In genomic region chr2:57549642-57550102, GRCh38 we compare ENCODE assay signal across 9 cellular contexts.
DNase-seq lines count a peak whose midpoint lies in the region; ATAC-seq and TF ChIP-seq lines count a peak whose summit lies in the region.
"Had no signal": no experiment of that assay in that cellular context is flagged by ENCODE, and none has a peak within 500 bp of the region (broad histone marks: within the 10 kb centered on the region; RNA-seq: fewer than 3 reads in every experiment).

No MANE protein-coding gene starts in this region.

- peak; percentile 2 for DNase-seq in activated CD8-positive, alpha-beta T cell treated with anti-CD3 and anti-CD28 coated beads for 36 hours
- no peak for DNase-seq in activated CD8-positive, alpha-beta T cell treated with anti-CD3 and anti-CD28 coated beads, Interleukin-2, amount 10 ng/mL, durations not matched to agents 7 days and 5 days
- DNase-seq in NCI-H1694 treated with DMSO at 0.1 percent for 48 hours (lab: John Stamatoyannopoulos, UW), result peak; percentile 69
- DNase-seq in chondrocyte (ENCODE audit: low spot score), result no peak
- no peak for DNase-seq in occipital lobe (lab: John Stamatoyannopoulos, UW)
- no peak for DNase-seq in activated CD8-positive, alpha-beta memory T cell treated with anti-CD3 and anti-CD28 coated beads for 24 hours
- no peak for DNase-seq in stimulated activated CD4-positive, alpha-beta T cell treated with anti-CD3 and anti-CD28 coated beads, Interleukin-2, amount 100 ng/mL, for 48 hours

- no peak overlapping the region for H3K27ac Mint-ChIP-seq in activated CD8-positive, alpha-beta T cell treated with anti-CD3 and anti-CD28 coated beads for 36 hours
- H3K27ac Mint-ChIP-seq in activated CD8-positive, alpha-beta T cell treated with anti-CD3 and anti-CD28 coated beads, Interleukin-2, amount 10 ng/mL, durations not matched to agents 7 days and 5 days, result no peak overlapping the region
- no peak overlapping the region for H3K27ac Mint-ChIP-seq in chondrocyte (ENCODE audit: unreplicated experiment)

- H3K4me1 Mint-ChIP-seq in activated CD8-positive, alpha-beta T cell treated with anti-CD3 and anti-CD28 coated beads for 36 hours (ENCODE audit: low read depth), result peaks cover 4% of the 10 kb centered on the region
- H3K4me1 Mint-ChIP-seq in activated CD8-positive, alpha-beta T cell treated with anti-CD3 and anti-CD28 coated beads, Interleukin-2, amount 10 ng/mL, durations not matched to agents 7 days and 5 days (ENCODE audit: low read depth), result peaks cover 7% of the 10 kb centered on the region
- H3K4me1 Mint-ChIP-seq in chondrocyte (ENCODE audit: low read depth), result peaks cover 3% of the 10 kb centered on the region

- peak; percentile 33 for TF ChIP-seq CTCF in activated CD8-positive, alpha-beta T cell treated with anti-CD3 and anti-CD28 coated beads for 36 hours (IDR thresholded peaks at IDR 0.05)
- peak; percentile 80 for TF ChIP-seq CTCF in chondrocyte (IDR thresholded peaks at IDR 0.05)

- CTCF ChIA-PET in activated CD8-positive, alpha-beta T cell treated with anti-CD3 and anti-CD28 coated beads for 36 hours (lab: Charles Lee), result interaction anchor here (0.9 to 1.6 kb wide), 2 partner anchors 13 to 20 kb away, joined by 3 to 4 read pairs; no protein-coding TSS in a partner anchor
- CTCF ChIA-PET in activated CD8-positive, alpha-beta T cell treated with anti-CD3 and anti-CD28 coated beads, Interleukin-2, amount 10 ng/mL, durations not matched to agents 7 days and 5 days (lab: Charles Lee), result interaction anchor here (1.3 kb wide), 1 partner anchor 36 kb away, joined by 3 read pairs; no protein-coding TSS in a partner anchor

- POLR2A ChIA-PET in activated CD8-positive, alpha-beta T cell treated with anti-CD3 and anti-CD28 coated beads for 36 hours (lab: Charles Lee), result no interaction called here
- POLR2A ChIA-PET in activated CD8-positive, alpha-beta T cell treated with anti-CD3 and anti-CD28 coated beads, Interleukin-2, amount 10 ng/mL, durations not matched to agents 7 days and 5 days (lab: Charles Lee), result no interaction called here

- ATAC-seq in activated CD8-positive, alpha-beta T cell treated with anti-CD3 and anti-CD28 coated beads for 36 hours, result peak; percentile 66
- no peak for ATAC-seq in activated CD8-positive, alpha-beta T cell treated with anti-CD3 and anti-CD28 coated beads, Interleukin-2, amount 10 ng/mL, durations not matched to agents 7 days and 5 days
- peak; percentile 81 for ATAC-seq in HG02610 (IDR thresholded peaks at IDR 0.05; ENCODE audit: unreplicated experiment)

- no peak overlapping the region for H3K4me3 Mint-ChIP-seq in activated CD8-positive, alpha-beta T cell treated with anti-CD3 and anti-CD28 coated beads for 36 hours
- H3K4me3 Mint-ChIP-seq in activated CD8-positive, alpha-beta T cell treated with anti-CD3 and anti-CD28 coated beads, Interleukin-2, amount 10 ng/mL, durations not matched to agents 7 days and 5 days, result no peak overlapping the region
- H3K4me3 Mint-ChIP-seq in chondrocyte (ENCODE audit: unreplicated experiment), result no peak overlapping the region
- H3K4me3 Mint-ChIP-seq: activated naive CD4-positive, alpha-beta T cell treated with anti-CD3 and anti-CD28 coated beads, Interleukin-2, amount 50 U/mL, for 24 hours had no signal

- no peaks in the 10 kb centered on the region for H3K27me3 Mint-ChIP-seq in activated CD8-positive, alpha-beta T cell treated with anti-CD3 and anti-CD28 coated beads for 36 hours
- no peaks in the 10 kb centered on the region for H3K27me3 Mint-ChIP-seq in activated CD8-positive, alpha-beta T cell treated with anti-CD3 and anti-CD28 coated beads, Interleukin-2, amount 10 ng/mL, durations not matched to agents 7 days and 5 days (ENCODE audit: low read depth)
- H3K27me3 Mint-ChIP-seq in chondrocyte (ENCODE audit: low read depth), result peaks cover 28% of the 10 kb centered on the region

- H3K9me3 Mint-ChIP-seq in activated CD8-positive, alpha-beta T cell treated with anti-CD3 and anti-CD28 coated beads for 36 hours, result peaks cover 5% of the 10 kb centered on the region
- H3K9me3 Mint-ChIP-seq in activated CD8-positive, alpha-beta T cell treated with anti-CD3 and anti-CD28 coated beads, Interleukin-2, amount 10 ng/mL, durations not matched to agents 7 days and 5 days (ENCODE audit: insufficient read depth), result peaks cover 4% of the 10 kb centered on the region
- peaks cover 10% of the 10 kb centered on the region for H3K9me3 Mint-ChIP-seq in chondrocyte (ENCODE audit: low read depth)
- H3K9me3 Mint-ChIP-seq: activated naive CD4-positive, alpha-beta T cell treated with anti-CD3 and anti-CD28 coated beads, Interleukin-2, amount 50 U/mL, for 24 hours had no signal

- intact Hi-C loops in activated CD8-positive, alpha-beta T cell treated with anti-CD3 and anti-CD28 coated beads for 36 hours (cut with micrococcal nuclease), result no loop called here

- H3K36me3 Mint-ChIP-seq in activated CD8-positive, alpha-beta T cell treated with anti-CD3 and anti-CD28 coated beads for 36 hours (ENCODE audit: low read depth), result no peaks in the 10 kb centered on the region
- H3K36me3 Mint-ChIP-seq in activated CD8-positive, alpha-beta T cell treated with anti-CD3 and anti-CD28 coated beads, Interleukin-2, amount 10 ng/mL, durations not matched to agents 7 days and 5 days (ENCODE audit: low read depth), result no peaks in the 10 kb centered on the region
- H3K36me3 Mint-ChIP-seq in chondrocyte (ENCODE audit: low read depth), result no peaks in the 10 kb centered on the region
- H3K36me3 Mint-ChIP-seq: activated naive CD4-positive, alpha-beta T cell treated with anti-CD3 and anti-CD28 coated beads, Interleukin-2, amount 50 U/mL, for 24 hours had no signal

Comparison
In these comparisons a context has a peak if more than half of its experiments do, and no peak if none do; other contexts are left out.
1. DNase-seq: peak in activated CD8-positive, alpha-beta T cell treated with anti-CD3 and anti-CD28 coated beads for 36 hours (single experiment) and NCI-H1694 treated with DMSO at 0.1 percent for 48 hours (single experiment); none in activated CD8-positive, alpha-beta T cell treated with anti-CD3 and anti-CD28 coated beads, Interleukin-2, amount 10 ng/mL, durations not matched to agents 7 days and 5 days (single experiment), chondrocyte (single experiment), occipital lobe (single experiment), activated CD8-positive, alpha-beta memory T cell treated with anti-CD3 and anti-CD28 coated beads for 24 hours (single experiment) and stimulated activated CD4-positive, alpha-beta T cell treated with anti-CD3 and anti-CD28 coated beads, Interleukin-2, amount 100 ng/mL, for 48 hours (0 of 2).